ENCODE assay signal across 9 cellular contexts in the genomic region with DNA sequence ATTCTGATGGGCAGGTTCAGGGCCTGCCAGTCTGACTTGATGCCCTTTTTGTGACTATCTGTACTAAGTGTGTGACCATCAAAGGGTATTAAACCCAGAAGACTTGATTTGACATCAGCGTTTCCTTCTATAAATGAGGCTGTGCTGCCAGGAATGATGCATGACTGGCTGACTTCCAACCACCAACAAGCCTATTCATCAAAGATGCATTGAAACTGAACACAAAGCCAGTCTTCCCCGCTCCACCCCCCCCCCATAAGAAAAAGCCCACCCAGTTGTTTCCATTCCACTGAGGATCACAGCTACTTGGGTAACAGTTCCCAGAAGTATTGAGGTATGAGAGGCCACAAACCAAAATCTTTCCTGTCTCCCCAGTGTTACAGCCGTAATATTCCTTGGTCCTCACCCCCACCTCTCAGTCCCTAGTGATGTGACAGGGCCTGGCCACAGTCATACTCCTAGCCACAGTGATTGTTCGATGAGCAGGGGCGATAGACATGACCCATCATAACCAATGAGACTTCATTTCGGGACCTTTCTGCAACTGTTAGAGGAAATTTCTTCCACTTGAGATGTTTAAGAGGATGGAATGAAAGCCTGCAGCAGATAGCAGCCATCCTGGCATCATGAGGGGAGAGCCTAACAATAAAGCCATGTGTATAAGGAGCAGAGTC. TPM values are rescaled to one million over a fixed set of nuclear protein-coding genes. Genes with fewer than 3 reads are reported as not detected.
A peak's percentile ranks its signal among the peaks of the same experiment; 100 is the strongest.
DNase-seq lines count a peak whose midpoint lies in the region; ATAC-seq and TF ChIP-seq lines count a peak whose summit lies in the region.
"Had no signal": no experiment of that assay in that cellular context is flagged by ENCODE, and none has a peak within 500 bp of the region (broad histone marks: within the 10 kb centered on the region; RNA-seq: fewer than 3 reads in every experiment).

No MANE protein-coding gene starts in this region.

- no peak overlapping the region for H3K4me3 Mint-ChIP-seq in activated CD8-positive, alpha-beta T cell treated with anti-CD3 and anti-CD28 coated beads for 36 hours

- no peaks in the 10 kb centered on the region for H3K27me3 ChIP-seq in HUES6 (ENCODE audit: control insufficient read depth, insufficient read depth, low read length)
- H3K27me3 ChIP-seq: SJCRH30 had no signal

- ATAC-seq in activated CD8-positive, alpha-beta T cell treated with anti-CD3 and anti-CD28 coated beads for 36 hours = peak; percentile 25

- H3K27ac Mint-ChIP-seq in activated CD8-positive, alpha-beta T cell treated with anti-CD3 and anti-CD28 coated beads for 36 hours = peak overlapping the region; percentile 75

- intact Hi-C loops in activated CD8-positive, alpha-beta T cell treated with anti-CD3 and anti-CD28 coated beads for 36 hours (cut with micrococcal nuclease) = loop anchor here (2.0 to 5.0 kb wide), 3 partner anchors 17 to 51 kb away; no protein-coding TSS in a partner anchor
- intact Hi-C loops in head of caudate nucleus (cut with DNase I) = no loop called here

- peak; percentile 41 for DNase-seq in activated CD8-positive, alpha-beta T cell treated with anti-CD3 and anti-CD28 coated beads for 36 hours
- DNase-seq in head of caudate nucleus (peak in 39 of 42 donors; percentile 30 to 91 (median 69)), NK-92 (lab: John Stamatoyannopoulos, UW; ENCODE audit: unreplicated experiment) (no peak), DMS 273 treated with DMSO at 0.1 percent for 48 hours (lab: John Stamatoyannopoulos, UW) (no peak), GM19240 (ENCODE audit: insufficient read length, low spot score) (no peak), NCI-H748 (lab: John Stamatoyannopoulos, UW; ENCODE audit: unreplicated experiment) (no peak)
- peak; percentile 47 to 54 for DNase-seq in stimulated activated CD4-positive, alpha-beta T cell treated with anti-CD3 and anti-CD28 coated beads, Interleukin-2, amount 100 ng/mL, for 24 hours
- DNase-seq: SJCRH30 had no signal

- H3K36me3 Mint-ChIP-seq in activated CD8-positive, alpha-beta T cell treated with anti-CD3 and anti-CD28 coated beads for 36 hours (ENCODE audit: low read depth) = no peaks in the 10 kb centered on the region

- CTCF ChIA-PET in activated CD8-positive, alpha-beta T cell treated with anti-CD3 and anti-CD28 coated beads for 36 hours (lab: Charles Lee) = interaction anchor here (1.0 to 6.7 kb wide), 8 partner anchors 10 to 95 kb away, joined by 3 to 38 read pairs (median 4); partner anchors contain the start of gene SH3BP5

- H3K36me3 ChIP-seq in HUES6 (ENCODE audit: control insufficient read depth, insufficient read depth, low read length) = no peaks in the 10 kb centered on the region
- H3K36me3 ChIP-seq: SJCRH30 had no signal

- no peaks in the 10 kb centered on the region for H3K9me3 Mint-ChIP-seq in activated CD8-positive, alpha-beta T cell treated with anti-CD3 and anti-CD28 coated beads for 36 hours

- peak overlapping the region; percentile 16 for H3K9ac ChIP-seq in HUES6 (ENCODE audit: low read length)

- no peak overlapping the region for H3K4me3 ChIP-seq in HUES6 (ENCODE audit: low read depth, low read length)
- H3K4me3 ChIP-seq: SJCRH30 had no signal

- H3K27me3 Mint-ChIP-seq in activated CD8-positive, alpha-beta T cell treated with anti-CD3 and anti-CD28 coated beads for 36 hours = no peaks in the 10 kb centered on the region

- POLR2A ChIA-PET in activated CD8-positive, alpha-beta T cell treated with anti-CD3 and anti-CD28 coated beads for 36 hours (lab: Charles Lee) = interaction anchor here (1.0 to 1.9 kb wide), 4 partner anchors 11 to 52 kb away, joined by 3 to 5 read pairs (median 4); no protein-coding TSS in a partner anchor

- H3K4me1 ChIP-seq in HUES6 (ENCODE audit: control insufficient read depth, insufficient read depth, low read length) = peaks cover 40% of the 10 kb centered on the region
- H3K4me1 ChIP-seq: SJCRH30 had no signal

- peaks cover 46% of the 10 kb centered on the region for H3K4me1 Mint-ChIP-seq in activated CD8-positive, alpha-beta T cell treated with anti-CD3 and anti-CD28 coated beads for 36 hours (ENCODE audit: low read depth)

- no peaks in the 10 kb centered on the region for H3K9me3 ChIP-seq in HUES6 (ENCODE audit: control insufficient read depth, insufficient read depth, low read depth, low read length)
- H3K9me3 ChIP-seq: SJCRH30 had no signal

- peak overlapping the region; percentile 27; the same call in 1 of the 2 replicates for H3K27ac ChIP-seq in HUES6 (ENCODE audit: low read depth, low read length)
- H3K27ac ChIP-seq: SJCRH30 had no signal

- no peak for TF ChIP-seq CTCF in activated CD8-positive, alpha-beta T cell treated with anti-CD3 and anti-CD28 coated beads for 36 hours (IDR thresholded peaks at IDR 0.05)

RNA-seq across cellular contexts. Expression of gene SH3BP5, which starts 22.6 kb away (rescaled TPM):
- total RNA-seq in activated CD8-positive, alpha-beta T cell treated with anti-CD3 and anti-CD28 coated beads for 36 hours = 1 to 10 TPM; 2.0 to 2.4 TPM

Comparison
In these comparisons a context has a peak if more than half of its experiments do, and no peak if none do; other contexts are left out.
1. DNase-seq: peak in activated CD8-positive, alpha-beta T cell treated with anti-CD3 and anti-CD28 coated beads for 36 hours (single experiment), head of caudate nucleus (39 of 42) and stimulated activated CD4-positive, alpha-beta T cell treated with anti-CD3 and anti-CD28 coated beads, Interleukin-2, amount 100 ng/mL, for 24 hours (2 of 2); none in NK-92 (single experiment), DMS 273 treated with DMSO at 0.1 percent for 48 hours (single experiment), GM19240 (single experiment) and NCI-H748 (single experiment).